In genomic region chrX:49230500-49231232, GRCh38 we compare ENCODE assay signal across 8 cellular contexts. TPM values are rescaled to one million over a fixed set of nuclear protein-coding genes. Genes with fewer than 3 reads are reported as not detected.
DNase-seq lines count a peak whose midpoint lies in the region; ATAC-seq and TF ChIP-seq lines count a peak whose summit lies in the region.

No MANE protein-coding gene starts in this region.

- peak; percentile 73 for ATAC-seq in GM21737 (IDR thresholded peaks at IDR 0.05; ENCODE audit: unreplicated experiment)
- peak; percentile 66 to 76 for ATAC-seq in activated T-cell treated with anti-CD3 and anti-CD28 coated beads, Interleukin-2, amount 50 U/mL, for 4 hours

- H3K4me1 Mint-ChIP-seq in activated T-cell treated with anti-CD3 and anti-CD28 coated beads, Interleukin-2, amount 50 U/mL, for 4 hours (ENCODE audit: low read depth): peaks cover 21% of the 10 kb centered on the region
- H3K4me1 Mint-ChIP-seq in glutamatergic neuron (ENCODE audit: low read depth, unreplicated experiment): no peaks in the 10 kb centered on the region

- 6% methylated on average over 44 of the region's 44 CpGs for WGBS in urinary bladder

- DNase-seq in DMS153 treated with DMSO at 0.1 percent for 48 hours (lab: John Stamatoyannopoulos, UW; ENCODE audit: unreplicated experiment) (peak; percentile 8), NCI-H345 treated with DMSO at 0.1 percent for 48 hours (lab: John Stamatoyannopoulos, UW; ENCODE audit: unreplicated experiment) (peak; percentile 37), glutamatergic neuron (peak; percentile 74), renal cortical epithelial cell (ENCODE audit: low read depth) (peak; percentile 3), ACHN (no peak)
- DNase-seq in activated T-cell treated with anti-CD3 and anti-CD28 coated beads, Interleukin-2, amount 50 U/mL, for 4 hours: peak; percentile 40

- H3K27ac ChIP-seq in urinary bladder (ENCODE audit: low read depth): no peak overlapping the region

- no peaks in the 10 kb centered on the region for H3K27me3 Mint-ChIP-seq in activated T-cell treated with anti-CD3 and anti-CD28 coated beads, Interleukin-2, amount 50 U/mL, for 4 hours (ENCODE audit: low read depth)
- H3K27me3 Mint-ChIP-seq in glutamatergic neuron (ENCODE audit: unreplicated experiment): no peaks in the 10 kb centered on the region

- peak overlapping the region; percentile 52 for H3K27ac Mint-ChIP-seq in glutamatergic neuron (ENCODE audit: unreplicated experiment)

- peak overlapping the region; percentile 74 for H3K4me3 Mint-ChIP-seq in activated T-cell treated with anti-CD3 and anti-CD28 coated beads, Interleukin-2, amount 50 U/mL, for 4 hours
- H3K4me3 Mint-ChIP-seq in glutamatergic neuron (ENCODE audit: unreplicated experiment): peak overlapping the region; percentile 74

- TF ChIP-seq CTCF in glutamatergic neuron (IDR thresholded peaks at IDR 0.05; ENCODE audit: partially characterized antibody, unreplicated experiment): no peak

- no peaks in the 10 kb centered on the region for H3K36me3 Mint-ChIP-seq in activated T-cell treated with anti-CD3 and anti-CD28 coated beads, Interleukin-2, amount 50 U/mL, for 4 hours (ENCODE audit: insufficient read depth)
- H3K36me3 Mint-ChIP-seq in glutamatergic neuron (ENCODE audit: unreplicated experiment): no peaks in the 10 kb centered on the region

- in situ Hi-C loops in ACHN (cut with HindIII; ENCODE audit: low pct_ligation_motif_present, low pct_unique_long_range_greater_than_20kb, low sequenced_read_pairs): no loop called here

- no peaks in the 10 kb centered on the region for H3K4me1 ChIP-seq in urinary bladder (ENCODE audit: insufficient read depth)

- H3K4me3 ChIP-seq in urinary bladder (ENCODE audit: low read depth, low read length): peak overlapping the region; percentile 29

- no peaks in the 10 kb centered on the region for H3K9me3 Mint-ChIP-seq in activated T-cell treated with anti-CD3 and anti-CD28 coated beads, Interleukin-2, amount 50 U/mL, for 4 hours
- peaks cover 7% of the 10 kb centered on the region for H3K9me3 Mint-ChIP-seq in glutamatergic neuron (ENCODE audit: unreplicated experiment)

- H3K36me3 ChIP-seq in urinary bladder (ENCODE audit: insufficient read depth): no peaks in the 10 kb centered on the region

RNA-seq across cellular contexts. Expression of gene CACNA1F, which starts 2.5 kb away (rescaled TPM):
- total RNA-seq in activated T-cell treated with anti-CD3 and anti-CD28 coated beads, Interleukin-2, amount 50 U/mL, for 4 hours: under 1 TPM in 2 of 3 donors, not detected in 1; 0.13 to 0.19 TPM
- 0.47 TPM for total RNA-seq in glutamatergic neuron (ENCODE audit: unreplicated experiment)
- 0.05 TPM in 1 of 2 replicates, not detected in the other for total RNA-seq in renal cortical epithelial cell
- total RNA-seq in urinary bladder: 0.05 TPM
- 0.10 TPM for polyA plus RNA-seq in urinary bladder

RNA-seq across cellular contexts. Expression of gene CCDC22, which starts 4.6 kb away (rescaled TPM):
- total RNA-seq in activated T-cell treated with anti-CD3 and anti-CD28 coated beads, Interleukin-2, amount 50 U/mL, for 4 hours: 10 to 100 TPM; 22.7 to 23.4 (median 22.8) TPM
- total RNA-seq in glutamatergic neuron (ENCODE audit: unreplicated experiment) (15.0 TPM), renal cortical epithelial cell (12.6 and 14.2 TPM in 2 replicates), urinary bladder (6.6 TPM)
- polyA plus RNA-seq in urinary bladder: 18.0 TPM

RNA-seq across cellular contexts. Expression of gene SYP, which starts 30.7 kb away (rescaled TPM):
- 1 to 10 TPM; 3.1 to 5.3 (median 3.8) TPM for total RNA-seq in activated T-cell treated with anti-CD3 and anti-CD28 coated beads, Interleukin-2, amount 50 U/mL, for 4 hours
- 291 TPM for total RNA-seq in glutamatergic neuron (ENCODE audit: unreplicated experiment)
- 0.10 and 0.52 TPM in 2 replicates for total RNA-seq in renal cortical epithelial cell
- total RNA-seq in urinary bladder: 4.7 TPM
- polyA plus RNA-seq in urinary bladder: 8.3 TPM

RNA-seq across cellular contexts. Expression of gene FOXP3, which starts 33.8 kb away (rescaled TPM):
- total RNA-seq in activated T-cell treated with anti-CD3 and anti-CD28 coated beads, Interleukin-2, amount 50 U/mL, for 4 hours: 10 to 100 TPM; 14.7 to 18.5 (median 16.1) TPM
- 0.78 TPM for total RNA-seq in glutamatergic neuron (ENCODE audit: unreplicated experiment)
- total RNA-seq in renal cortical epithelial cell: 0.05 TPM in 1 of 2 replicates, not detected in the other
- not detected for total RNA-seq in urinary bladder
- polyA plus RNA-seq in urinary bladder: 0.20 TPM

RNA-seq across cellular contexts. Expression of gene PPP1R3F, which starts 38.9 kb away (rescaled TPM):
- 1 to 10 TPM; 2.4 to 3.4 (median 3.1) TPM for total RNA-seq in activated T-cell treated with anti-CD3 and anti-CD28 coated beads, Interleukin-2, amount 50 U/mL, for 4 hours
- 16.1 TPM for total RNA-seq in glutamatergic neuron (ENCODE audit: unreplicated experiment)
- total RNA-seq in renal cortical epithelial cell: 1.6 and 12.4 TPM in 2 replicates
- 4.8 TPM for total RNA-seq in urinary bladder
- 9.8 TPM for polyA plus RNA-seq in urinary bladder

Comparison
In these comparisons a context has a peak if more than half of its experiments do, and no peak if none do; other contexts are left out.
1. RNA of gene SYP, which starts 30.7 kb away (total RNA-seq): 291 TPM in glutamatergic neuron (single experiment); 4.7 TPM in urinary bladder (single experiment), 3.1 to 5.3 TPM in activated T-cell treated with anti-CD3 and anti-CD28 coated beads, Interleukin-2, amount 50 U/mL, for 4 hours and 0.10 to 0.52 TPM in renal cortical epithelial cell; every median in the first group is over 10 times any median in the second.